Comparison of ENCODE assay signal across 6 cellular contexts in the genomic region with DNA sequence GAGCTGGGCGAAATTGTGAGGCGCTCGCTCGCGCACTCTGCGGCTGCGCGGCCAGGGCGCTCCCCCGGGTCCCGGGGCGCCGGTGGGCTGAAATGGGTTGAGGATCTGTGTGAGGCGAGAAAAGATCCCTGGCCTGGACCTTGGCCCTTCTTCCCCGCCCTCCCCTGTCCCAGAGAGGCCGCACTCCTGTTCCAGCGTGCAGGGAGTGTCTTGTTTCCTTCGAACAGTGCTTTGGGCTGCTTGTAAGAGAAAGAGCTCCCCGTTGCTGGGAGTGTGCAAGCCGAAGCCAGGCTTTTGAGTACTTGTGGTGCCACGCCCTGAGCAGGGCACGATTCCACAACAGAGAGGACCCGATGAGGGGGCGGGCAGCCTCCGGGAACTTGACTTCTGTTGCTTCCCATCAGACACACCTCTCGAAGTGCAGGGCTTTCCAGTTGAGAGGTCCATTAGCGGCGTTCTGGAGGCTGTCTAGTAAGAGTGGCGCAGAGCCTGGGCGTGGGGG. TPM values are rescaled to one million over a fixed set of nuclear protein-coding genes. Genes with fewer than 3 reads are reported as not detected.
DNase-seq lines count a peak whose midpoint lies in the region; ATAC-seq lines count a peak whose summit lies in the region.

No MANE protein-coding gene starts in this region.

- H3K27ac Mint-ChIP-seq in activated naive CD4-positive, alpha-beta T cell treated with anti-CD3 and anti-CD28 coated beads, Interleukin-2, amount 50 U/mL, for 72 hours: peak overlapping the region; percentile 60 to 77

- peak overlapping the region; percentile 62 for H3K4me3 ChIP-seq in mononuclear cell (ENCODE audit: low read length)

- H3K36me3 Mint-ChIP-seq in activated naive CD4-positive, alpha-beta T cell treated with anti-CD3 and anti-CD28 coated beads, Interleukin-2, amount 50 U/mL, for 72 hours: no peaks in the 10 kb centered on the region

- no peaks in the 10 kb centered on the region for H3K9me3 ChIP-seq in mononuclear cell (ENCODE audit: low read depth, low read length)

- H3K27me3 ChIP-seq in mononuclear cell (ENCODE audit: insufficient read depth, low read length): no peaks in the 10 kb centered on the region

- no peak for ATAC-seq in activated naive CD4-positive, alpha-beta T cell treated with anti-CD3 and anti-CD28 coated beads, Interleukin-2, amount 50 U/mL, for 72 hours

- H3K9me3 Mint-ChIP-seq in activated naive CD4-positive, alpha-beta T cell treated with anti-CD3 and anti-CD28 coated beads, Interleukin-2, amount 50 U/mL, for 72 hours: no peaks in the 10 kb centered on the region

- H3K4me1 ChIP-seq in mononuclear cell (ENCODE audit: insufficient read depth, low read length): peaks cover 22% of the 10 kb centered on the region

- DNase-seq in NCI-H82 (lab: John Stamatoyannopoulos, UW) (peak; percentile 50), NCI-H82 treated with DMSO at 0.1 percent for 48 hours (lab: John Stamatoyannopoulos, UW; ENCODE audit: unreplicated experiment) (no peak), putamen (ENCODE audit: low spot score) (no peak), OCI-M1 (lab: John Stamatoyannopoulos, UW) (no peak)
- DNase-seq in activated naive CD4-positive, alpha-beta T cell treated with anti-CD3 and anti-CD28 coated beads, Interleukin-2, amount 50 U/mL, for 72 hours (ENCODE audit: low spot score in 2 of 2): no peak

RNA-seq across cellular contexts. Expression of a gene that starts 0.5 kb away (rescaled TPM):
- total RNA-seq in activated naive CD4-positive, alpha-beta T cell treated with anti-CD3 and anti-CD28 coated beads, Interleukin-2, amount 50 U/mL, for 72 hours: 10 to 100 TPM; 11.6 to 36.1 TPM
- 1.9 TPM for total RNA-seq in mononuclear cell

RNA-seq across cellular contexts. Expression of a gene that starts 29.2 kb away (rescaled TPM):
- 10 to 100 TPM; 14.7 to 35.6 TPM for total RNA-seq in activated naive CD4-positive, alpha-beta T cell treated with anti-CD3 and anti-CD28 coated beads, Interleukin-2, amount 50 U/mL, for 72 hours
- total RNA-seq in mononuclear cell: 11.6 TPM

RNA-seq across cellular contexts. Expression of a gene that starts 29.8 kb away (rescaled TPM):
- total RNA-seq in activated naive CD4-positive, alpha-beta T cell treated with anti-CD3 and anti-CD28 coated beads, Interleukin-2, amount 50 U/mL, for 72 hours: 100 to 1,000 TPM in 1 of 2 donors, 10 to 100 TPM in 1; 93.1 to 109 TPM
- total RNA-seq in mononuclear cell: 20.0 TPM

RNA-seq across cellular contexts. Expression of a gene that starts 45.0 kb away (rescaled TPM):
- 10 to 100 TPM; 30.4 to 79.3 TPM for total RNA-seq in activated naive CD4-positive, alpha-beta T cell treated with anti-CD3 and anti-CD28 coated beads, Interleukin-2, amount 50 U/mL, for 72 hours
- total RNA-seq in mononuclear cell: 22.7 TPM

RNA-seq across cellular contexts. Expression of a gene that starts 53.3 kb away (rescaled TPM):
- 10 to 100 TPM; 44.1 to 59.9 TPM for total RNA-seq in activated naive CD4-positive, alpha-beta T cell treated with anti-CD3 and anti-CD28 coated beads, Interleukin-2, amount 50 U/mL, for 72 hours
- total RNA-seq in mononuclear cell: 37.0 TPM
